ENCODE assay signal across 20 cellular contexts in genomic region chr15:101315736-101316135, GRCh38.
"Had no signal": no experiment of that assay in that cellular context is flagged by ENCODE, and none has a peak within 500 bp of the region (broad histone marks: within the 10 kb centered on the region; RNA-seq: fewer than 3 reads in every experiment).

No MANE protein-coding gene starts in this region.

- FAIRE-seq: endothelial cell of umbilical vein, small intestine had no signal

- ATAC-seq: lower lobe of right lung; stimulated activated effector memory CD8-positive, alpha-beta T cell treated with anti-CD3 and anti-CD28 coated beads, Interleukin-12 subunit alpha, Interleukin-12 subunit beta, amount 100 ng/mL, for 72 hours had no signal

- H3K4me1 Mint-ChIP-seq: endodermal cell had no signal

- H3K4me3 ChIP-seq: colonic mucosa, hepatocyte, lower lobe of right lung, testis, tibial nerve had no signal

- H3K9me3 ChIP-seq: colonic mucosa, lower lobe of right lung, testis, tibial nerve had no signal

- H3K27me3 Mint-ChIP-seq: stimulated activated naive CD8-positive, alpha-beta T cell treated with anti-CD3 and anti-CD28 coated beads, Interleukin-15, Interleukin-2, amounts not matched to agents 100 ng/mL and 50 ng/mL, for 24 hours had no signal

- DNase-seq: caudate nucleus; colonic mucosa; dermis blood vessel endothelial cell; endodermal cell; erythroblast; foreskin melanocyte; kidney glomerular epithelial cell; lower lobe of right lung; naive B cell; small intestine; stimulated activated CD4-positive, alpha-beta T cell treated with anti-CD3 and anti-CD28 coated beads, Interleukin-4, amount 100 ng/mL, for 1 hour; stimulated activated CD8-positive, alpha-beta memory T cell treated with anti-CD3 and anti-CD28 coated beads, Interleukin-4, amount 100 ng/mL, for 48 hours; testis had no signal

- H3K4me3 Mint-ChIP-seq: endodermal cell; memory B cell; naive B cell; nephron; stimulated activated effector memory CD8-positive, alpha-beta T cell treated with anti-CD3 and anti-CD28 coated beads, Interleukin-12 subunit alpha, Interleukin-12 subunit beta, amount 100 ng/mL, for 72 hours; stimulated activated naive CD8-positive, alpha-beta T cell treated with anti-CD3 and anti-CD28 coated beads, Interleukin-15, Interleukin-2, amounts not matched to agents 100 ng/mL and 50 ng/mL, for 24 hours had no signal

- H3K36me3 ChIP-seq: colonic mucosa, lower lobe of right lung, tibial nerve had no signal

- H2AFZ ChIP-seq: hepatocyte had no signal

- H3K27ac Mint-ChIP-seq: endodermal cell; memory B cell; naive B cell; nephron; stimulated activated effector memory CD8-positive, alpha-beta T cell treated with anti-CD3 and anti-CD28 coated beads, Interleukin-12 subunit alpha, Interleukin-12 subunit beta, amount 100 ng/mL, for 72 hours; stimulated activated naive CD8-positive, alpha-beta T cell treated with anti-CD3 and anti-CD28 coated beads, Interleukin-15, Interleukin-2, amounts not matched to agents 100 ng/mL and 50 ng/mL, for 24 hours had no signal

- H3K4me1 ChIP-seq: colonic mucosa, lower lobe of right lung, tibial nerve had no signal

- H3K9me3 Mint-ChIP-seq: endodermal cell; memory B cell; naive B cell; nephron; stimulated activated effector memory CD8-positive, alpha-beta T cell treated with anti-CD3 and anti-CD28 coated beads, Interleukin-12 subunit alpha, Interleukin-12 subunit beta, amount 100 ng/mL, for 72 hours; stimulated activated naive CD8-positive, alpha-beta T cell treated with anti-CD3 and anti-CD28 coated beads, Interleukin-15, Interleukin-2, amounts not matched to agents 100 ng/mL and 50 ng/mL, for 24 hours had no signal

- H3K36me3 Mint-ChIP-seq: naive B cell; stimulated activated effector memory CD8-positive, alpha-beta T cell treated with anti-CD3 and anti-CD28 coated beads, Interleukin-12 subunit alpha, Interleukin-12 subunit beta, amount 100 ng/mL, for 72 hours had no signal

- H3K27me3 ChIP-seq: colonic mucosa, hepatocyte, testis had no signal

- H3K4me2 ChIP-seq: hepatocyte had no signal

- H3K27ac ChIP-seq: colonic mucosa, hepatocyte, lower lobe of right lung, testis, tibial nerve had no signal
